In the genomic region with DNA sequence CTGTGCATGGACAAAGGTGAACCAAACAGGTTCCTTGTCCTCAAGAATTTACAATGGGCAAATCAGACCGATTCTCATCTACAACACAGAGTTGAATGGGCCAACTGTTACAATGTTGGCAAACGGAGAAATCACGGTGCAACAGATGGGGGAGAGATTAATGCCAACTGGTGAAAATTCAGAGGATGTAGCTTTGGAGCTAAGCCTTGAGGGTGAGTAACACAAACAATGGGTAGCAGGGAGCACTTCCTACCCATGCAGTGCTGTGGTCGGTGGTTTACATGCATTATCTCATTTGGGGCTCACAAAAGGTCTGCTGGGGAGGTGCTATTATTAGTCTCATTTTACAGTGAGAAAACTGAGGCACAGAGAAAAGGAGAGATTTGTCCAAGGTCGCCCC, we compare ENCODE assay signal across 9 cellular contexts. TPM values are rescaled to one million over a fixed set of nuclear protein-coding genes. Genes with fewer than 3 reads are reported as not detected.
DNase-seq lines count a peak whose midpoint lies in the region; ATAC-seq lines count a peak whose summit lies in the region.
"Had no signal": no experiment of that assay in that cellular context is flagged by ENCODE, and none has a peak within 500 bp of the region (broad histone marks: within the 10 kb centered on the region; RNA-seq: fewer than 3 reads in every experiment).

No MANE protein-coding gene starts in this region.

- DNase-seq in activated CD4-positive, alpha-beta T cell treated with anti-CD3 and anti-CD28 coated beads, Interleukin-2, amount 10 ng/mL, durations not matched to agents 7 days and 5 days, result no peak
- no peak for DNase-seq in activated CD4-positive, alpha-beta T cell treated with anti-CD3 and anti-CD28 coated beads, Interleukin-2, amount 50 U/mL, for 4 hours
- DNase-seq in NCI-H1694 treated with DMSO at 0.1 percent for 48 hours (lab: John Stamatoyannopoulos, UW) (peak; percentile 67), pons (ENCODE audit: low spot score) (peak; percentile 38), NCI-H345 treated with DMSO at 0.1 percent for 48 hours (lab: John Stamatoyannopoulos, UW; ENCODE audit: unreplicated experiment) (no peak), DMS79 treated with DMSO at 0.1 percent for 48 hours (lab: John Stamatoyannopoulos, UW) (no peak)
- DNase-seq in activated naive CD8-positive, alpha-beta T cell treated with anti-CD3 and anti-CD28 coated beads for 36 hours, result peak; percentile 28
- DNase-seq: cortex of kidney had no signal

- no peak for ATAC-seq in GM21576 (IDR thresholded peaks at IDR 0.05; ENCODE audit: unreplicated experiment)

- CTCF ChIA-PET in activated CD4-positive, alpha-beta T cell treated with anti-CD3 and anti-CD28 coated beads, Interleukin-2, amount 10 ng/mL, durations not matched to agents 7 days and 5 days (lab: Charles Lee), result interaction anchor here (0.5 to 3.6 kb wide), 9 partner anchors 10 to 258 kb away, joined by 3 to 17 read pairs (median 4); no protein-coding TSS in a partner anchor

- POLR2A ChIA-PET in activated CD4-positive, alpha-beta T cell treated with anti-CD3 and anti-CD28 coated beads, Interleukin-2, amount 10 ng/mL, durations not matched to agents 7 days and 5 days (lab: Charles Lee), result no interaction called here

- H3K4me1 Mint-ChIP-seq in activated CD4-positive, alpha-beta T cell treated with anti-CD3 and anti-CD28 coated beads, Interleukin-2, amount 10 ng/mL, durations not matched to agents 7 days and 5 days, result peaks cover 51% of the 10 kb centered on the region
- H3K4me1 Mint-ChIP-seq in activated naive CD8-positive, alpha-beta T cell treated with anti-CD3 and anti-CD28 coated beads for 36 hours, result peaks cover 39% of the 10 kb centered on the region

- H3K27me3 Mint-ChIP-seq in activated CD4-positive, alpha-beta T cell treated with anti-CD3 and anti-CD28 coated beads, Interleukin-2, amount 10 ng/mL, durations not matched to agents 7 days and 5 days, result no peaks in the 10 kb centered on the region
- no peaks in the 10 kb centered on the region for H3K27me3 Mint-ChIP-seq in activated naive CD8-positive, alpha-beta T cell treated with anti-CD3 and anti-CD28 coated beads for 36 hours

- no peaks in the 10 kb centered on the region for H3K36me3 Mint-ChIP-seq in activated CD4-positive, alpha-beta T cell treated with anti-CD3 and anti-CD28 coated beads, Interleukin-2, amount 10 ng/mL, durations not matched to agents 7 days and 5 days (ENCODE audit: low read depth)
- peaks cover 28% of the 10 kb centered on the region for H3K36me3 Mint-ChIP-seq in activated naive CD8-positive, alpha-beta T cell treated with anti-CD3 and anti-CD28 coated beads for 36 hours

- H3K9me3 Mint-ChIP-seq in activated CD4-positive, alpha-beta T cell treated with anti-CD3 and anti-CD28 coated beads, Interleukin-2, amount 10 ng/mL, durations not matched to agents 7 days and 5 days, result no peaks in the 10 kb centered on the region
- peaks cover 3% of the 10 kb centered on the region for H3K9me3 Mint-ChIP-seq in activated naive CD8-positive, alpha-beta T cell treated with anti-CD3 and anti-CD28 coated beads for 36 hours

- peak overlapping the region; percentile 90 for H3K4me3 Mint-ChIP-seq in activated CD4-positive, alpha-beta T cell treated with anti-CD3 and anti-CD28 coated beads, Interleukin-2, amount 10 ng/mL, durations not matched to agents 7 days and 5 days
- peak overlapping the region; percentile 92 for H3K4me3 Mint-ChIP-seq in activated naive CD8-positive, alpha-beta T cell treated with anti-CD3 and anti-CD28 coated beads for 36 hours

- H3K27ac Mint-ChIP-seq in activated CD4-positive, alpha-beta T cell treated with anti-CD3 and anti-CD28 coated beads, Interleukin-2, amount 10 ng/mL, durations not matched to agents 7 days and 5 days, result peak overlapping the region; percentile 98
- peak overlapping the region; percentile 83 for H3K27ac Mint-ChIP-seq in activated naive CD8-positive, alpha-beta T cell treated with anti-CD3 and anti-CD28 coated beads for 36 hours

RNA-seq across cellular contexts. Expression of gene NFE2L3, which starts 0.9 kb away (rescaled TPM):
- 10 to 100 TPM; 12.0 to 15.3 TPM for total RNA-seq in activated CD4-positive, alpha-beta T cell treated with anti-CD3 and anti-CD28 coated beads, Interleukin-2, amount 10 ng/mL, durations not matched to agents 7 days and 5 days
- 10 to 100 TPM; 35.2 to 35.3 TPM for total RNA-seq in activated naive CD8-positive, alpha-beta T cell treated with anti-CD3 and anti-CD28 coated beads for 36 hours

RNA-seq across cellular contexts. Expression of gene HNRNPA2B1, which starts 49.5 kb away (rescaled TPM):
- total RNA-seq in activated CD4-positive, alpha-beta T cell treated with anti-CD3 and anti-CD28 coated beads, Interleukin-2, amount 10 ng/mL, durations not matched to agents 7 days and 5 days, result 100 to 1,000 TPM; 649 to 781 TPM
- 100 to 1,000 TPM; 968 to 975 TPM for total RNA-seq in activated naive CD8-positive, alpha-beta T cell treated with anti-CD3 and anti-CD28 coated beads for 36 hours

RNA-seq across cellular contexts. Expression of gene CBX3, which starts 50.4 kb away (rescaled TPM):
- total RNA-seq in activated CD4-positive, alpha-beta T cell treated with anti-CD3 and anti-CD28 coated beads, Interleukin-2, amount 10 ng/mL, durations not matched to agents 7 days and 5 days, result 100 to 1,000 TPM; 217 to 235 TPM
- total RNA-seq in activated naive CD8-positive, alpha-beta T cell treated with anti-CD3 and anti-CD28 coated beads for 36 hours, result 100 to 1,000 TPM; 366 to 370 TPM

Comparison
In these comparisons a context has a peak if more than half of its experiments do, and no peak if none do; other contexts are left out.
1. DNase-seq: peak in NCI-H1694 treated with DMSO at 0.1 percent for 48 hours (single experiment), activated naive CD8-positive, alpha-beta T cell treated with anti-CD3 and anti-CD28 coated beads for 36 hours (single experiment) and pons (single experiment); none in activated CD4-positive, alpha-beta T cell treated with anti-CD3 and anti-CD28 coated beads, Interleukin-2, amount 10 ng/mL, durations not matched to agents 7 days and 5 days (single experiment), activated CD4-positive, alpha-beta T cell treated with anti-CD3 and anti-CD28 coated beads, Interleukin-2, amount 50 U/mL, for 4 hours (0 of 2), NCI-H345 treated with DMSO at 0.1 percent for 48 hours (single experiment) and DMS79 treated with DMSO at 0.1 percent for 48 hours (single experiment).